ENCODE assay signal across 9 cellular contexts in the genomic region with DNA sequence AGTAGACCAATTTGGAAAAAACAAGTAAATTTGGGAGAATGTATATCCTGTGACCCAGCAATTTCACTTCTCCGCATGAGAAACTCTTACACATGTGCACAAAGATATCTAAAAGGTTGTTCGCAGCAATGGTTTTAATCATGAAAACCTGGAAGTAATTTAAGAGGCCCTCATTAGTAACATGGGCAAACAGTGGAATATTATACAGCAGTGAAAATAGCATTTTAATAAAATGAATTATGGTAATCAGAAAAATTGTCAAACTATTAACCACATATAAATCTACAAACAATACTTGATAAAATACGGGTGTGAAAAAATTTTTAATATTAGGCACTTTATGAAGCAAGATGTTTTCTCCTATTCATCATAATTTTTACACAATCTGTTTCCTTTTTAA.
"Had no signal": no experiment of that assay in that cellular context is flagged by ENCODE, and none has a peak within 500 bp of the region (broad histone marks: within the 10 kb centered on the region; RNA-seq: fewer than 3 reads in every experiment).

No MANE protein-coding gene starts in this region.

- ATAC-seq: HCT116 had no signal

- H2AFZ ChIP-seq: GM23248 had no signal

- H3K9ac ChIP-seq: GM23248, KMS-11 had no signal

- H3K4me2 ChIP-seq: KMS-11 had no signal

- H3K27ac ChIP-seq: GM23248, KMS-11 had no signal

- H3K9me3 ChIP-seq: HAP-1 had no signal

- H3K4me3 ChIP-seq: GM23248, HAP-1 had no signal

- H3K4me1 ChIP-seq: HAP-1 had no signal

- FAIRE-seq: HTR-8/SVneo had no signal

- DNase-seq: GM23248, GOT3, H7, IMR-90, KBM-7 had no signal

- H3K36me3 ChIP-seq: HAP-1 had no signal
